5 cellular contexts compared by ENCODE assay signal in genomic region chr2:31835450-31835849, GRCh38.
"Had no signal": no experiment of that assay in that cellular context is flagged by ENCODE, and none has a peak within 500 bp of the region (broad histone marks: within the 10 kb centered on the region; RNA-seq: fewer than 3 reads in every experiment).

No MANE protein-coding gene starts in this region.

- FAIRE-seq: HepG2, K562 had no signal

- DNase-seq: IMR-90, KBM-7 had no signal

- H3K4me3 ChIP-seq: K562 had no signal

- ATAC-seq: HepG2, K562 had no signal

- H3K27ac ChIP-seq: HL-60 had no signal
